Comparison of ENCODE assay signal across 18 cellular contexts in the genomic region with DNA sequence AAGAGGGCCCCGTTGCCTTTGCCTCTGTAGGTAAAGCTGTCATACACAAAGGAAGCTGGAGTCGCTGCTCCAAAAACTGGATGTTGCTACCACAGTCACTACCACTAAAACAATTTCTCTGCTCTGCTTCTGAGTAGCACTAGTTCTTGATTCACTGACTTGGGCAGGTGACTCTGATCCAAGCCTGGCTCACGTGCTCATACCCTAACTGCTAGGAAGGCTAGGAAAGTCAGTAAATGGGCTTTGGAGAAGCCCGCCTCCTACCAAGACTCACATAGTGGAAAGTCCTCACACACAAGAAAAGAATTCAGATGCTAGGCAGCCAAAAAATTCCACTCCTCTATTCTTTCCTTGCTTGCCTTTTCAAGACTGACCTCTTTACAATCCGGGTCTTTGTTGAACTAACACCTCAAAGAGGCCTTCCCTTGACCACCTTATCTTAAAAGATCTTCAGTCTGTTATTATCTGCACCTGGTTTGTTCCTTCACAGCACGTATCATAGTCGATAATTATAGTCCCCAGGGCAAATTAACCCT. TPM values are rescaled to one million over a fixed set of nuclear protein-coding genes. Genes with fewer than 3 reads are reported as not detected.
A peak's percentile ranks its signal among the peaks of the same experiment; 100 is the strongest.
DNase-seq lines count a peak whose midpoint lies in the region; ATAC-seq, FAIRE-seq and TF ChIP-seq lines count a peak whose summit lies in the region.
"Had no signal": no experiment of that assay in that cellular context is flagged by ENCODE, and none has a peak within 500 bp of the region (broad histone marks: within the 10 kb centered on the region; RNA-seq: fewer than 3 reads in every experiment).

No MANE protein-coding gene starts in this region.

- no peaks in the 10 kb centered on the region for H3K36me3 ChIP-seq in DND-41 (ENCODE audit: insufficient read depth, low read length)
- no peaks in the 10 kb centered on the region for H3K36me3 ChIP-seq in H1 (ENCODE audit: control insufficient read depth in 2 of 4, insufficient read depth in 4 of 4, low read length in 3 of 4)
- H3K36me3 ChIP-seq in neuronal stem cell (replicated peaks in 1 of 2; ENCODE audit: control insufficient read depth in 2 of 2, insufficient read depth in 2 of 2, low read length in 2 of 2), result no peaks in the 10 kb centered on the region
- H3K36me3 ChIP-seq: BLaER1, MG63, SJSA1 had no signal

- no peak overlapping the region for H4K91ac ChIP-seq in H1 (replicated peaks; ENCODE audit: insufficient read length, low read length)
- no peak overlapping the region for H4K91ac ChIP-seq in neuronal stem cell (ENCODE audit: low read depth, low read length, poor library complexity)

- H3K18ac ChIP-seq in H1 (ENCODE audit: extremely low read depth, low read length), result no peak overlapping the region
- peak overlapping the region; percentile 16 for H3K18ac ChIP-seq in neuronal stem cell (ENCODE audit: low read length)

- H3K9me3 ChIP-seq in DND-41 (ENCODE audit: insufficient read depth, low read length, severe bottlenecking) (no peaks in the 10 kb centered on the region), H1 (ENCODE audit: insufficient read depth in 2 of 2, low read depth in 1 of 2, low read length in 1 of 2) (no peaks in the 10 kb centered on the region), neuronal stem cell (replicated peaks in 1 of 2; ENCODE audit: control insufficient read depth in 2 of 2, insufficient read depth in 1 of 2, low read depth in 1 of 2, low read length in 2 of 2) (no peaks in the 10 kb centered on the region)
- H3K9me3 ChIP-seq: BLaER1, MG63, SJSA1 had no signal

- no peak for FAIRE-seq in H1 (lab: Jason Lieb, UNC)
- FAIRE-seq: RCC 7860 had no signal

- H4K5ac ChIP-seq in H1 (ENCODE audit: insufficient read length, low read depth, low read length), result no peak overlapping the region

- no peak overlapping the region for H3K4ac ChIP-seq in H1 (replicated peaks; ENCODE audit: insufficient read length, low read depth, low read length)
- no peak overlapping the region for H3K4ac ChIP-seq in neuronal stem cell (ENCODE audit: low read length)

- no peaks in the 10 kb centered on the region for H4K20me1 ChIP-seq in DND-41 (ENCODE audit: insufficient read depth, low read length)
- H4K20me1 ChIP-seq in H1 (replicated peaks in 1 of 2; ENCODE audit: control insufficient read depth in 1 of 2, insufficient read depth in 2 of 2, low read length in 2 of 2), result no peaks in the 10 kb centered on the region
- H4K20me1 ChIP-seq: BLaER1 had no signal

- DNase-seq in DND-41, result no peak
- DNase-seq in NCI-H146 treated with DMSO at 0.1 percent for 48 hours (lab: John Stamatoyannopoulos, UW; ENCODE audit: unreplicated experiment), result peak; percentile 56
- no peak for DNase-seq in H1 (ENCODE audit: low read depth in 1 of 2, low spot score in 2 of 2)
- DNase-seq in neuronal stem cell (ENCODE audit: low spot score), result peak; percentile 26
- no peak for DNase-seq in HUDEP-2 (lab: John Stamatoyannopoulos, UW; ENCODE audit: unreplicated experiment in 76 of 76)
- DNase-seq in D341Med (ENCODE audit: low spot score), result no peak
- DNase-seq in SIG-M5 (lab: John Stamatoyannopoulos, UW), result no peak
- DNase-seq: Calu3; CD4-positive, alpha-beta memory T cell; HCEC 1CT; Kasumi-1; MG63; NCI-H1930; NCI-H345; NCI-H524 had no signal

- CTCF ChIA-PET in H1 (lab: Charles Lee; ENCODE audit: partially characterized antibody), result interaction anchor here (0.9 kb wide), 1 partner anchor 56 kb away, joined by 4 read pairs; no protein-coding TSS in a partner anchor

- H2BK15ac ChIP-seq in H1 (ENCODE audit: low read length), result no peak overlapping the region
- H2BK15ac ChIP-seq in neuronal stem cell (ENCODE audit: low read length), result no peak overlapping the region

- H2BK5ac ChIP-seq in H1 (ENCODE audit: low read depth, low read length) (no peak overlapping the region), neuronal stem cell (ENCODE audit: low read length) (peak overlapping the region; percentile 8)

- H3K4me2 ChIP-seq in DND-41 (ENCODE audit: insufficient read depth, low read length), result no peak overlapping the region
- no peak overlapping the region for H3K4me2 ChIP-seq in H1 (ENCODE audit: insufficient read depth in 1 of 2, low read depth in 2 of 2, low read length in 2 of 2)
- H3K4me2 ChIP-seq in neuronal stem cell (ENCODE audit: insufficient read depth, low read length, poor library complexity, severe bottlenecking), result no peak overlapping the region
- H3K4me2 ChIP-seq: BLaER1 had no signal

- H2BK12ac ChIP-seq in H1 (ENCODE audit: low read depth, low read length) (no peak overlapping the region), neuronal stem cell (ENCODE audit: low read length) (no peak overlapping the region)

- TF ChIP-seq POLR2A in H1 (IDR thresholded peaks at IDR 0.05; ENCODE audit: control extremely low read depth in 1 of 2, low read depth in 2 of 2, low read length in 2 of 2), result no peak

- no peak overlapping the region for H3K9ac ChIP-seq in DND-41 (ENCODE audit: low read depth, low read length)
- H3K9ac ChIP-seq in H1 (replicated peaks in 1 of 4; ENCODE audit: extremely low read depth in 1 of 4, low read depth in 3 of 4, low read length in 3 of 4), result no peak overlapping the region
- H3K9ac ChIP-seq in neuronal stem cell (ENCODE audit: low read depth, low read length, poor library complexity), result no peak overlapping the region
- H3K9ac ChIP-seq: BLaER1 had no signal

- H3K27ac ChIP-seq in DND-41 (ENCODE audit: low read length) (no peak overlapping the region), H1 (ENCODE audit: low read depth, low read length) (no peak overlapping the region), neuronal stem cell (replicated peaks; ENCODE audit: low read length) (peak overlapping the region; percentile 67)
- H3K27ac ChIP-seq: BLaER1, SJSA1 had no signal

- peaks cover 5% of the 10 kb centered on the region for H3K27me3 ChIP-seq in DND-41 (ENCODE audit: insufficient read depth, low read length, poor library complexity)
- no peaks in the 10 kb centered on the region for H3K27me3 ChIP-seq in H1 (replicated peaks in 1 of 4; ENCODE audit: control insufficient read depth in 3 of 4, extremely low read depth in 1 of 4, insufficient read depth in 3 of 4, low read length in 3 of 4)
- peaks cover 0 to 31% (median 0%) of the 10 kb centered on the region in 3 experiments for H3K27me3 ChIP-seq in neuronal stem cell (ENCODE audit: control insufficient read depth in 3 of 3, insufficient read depth in 3 of 3, low read depth in 1 of 3, low read length in 3 of 3)
- H3K27me3 ChIP-seq: BLaER1, SJSA1 had no signal

- no peaks in the 10 kb centered on the region for H3K4me1 ChIP-seq in DND-41 (ENCODE audit: insufficient read depth, low read length)
- H3K4me1 ChIP-seq in H1 (replicated peaks in 1 of 4; ENCODE audit: control insufficient read depth in 3 of 4, insufficient read depth in 4 of 4, low read length in 3 of 4), result peaks cover 0 to 2% (median 0%) of the 10 kb centered on the region in 4 experiments; a peak in 1 of 7 replicates
- peaks cover 0 to 6% of the 10 kb centered on the region in 2 donors for H3K4me1 ChIP-seq in neuronal stem cell (ENCODE audit: control insufficient read depth in 2 of 2, insufficient read depth in 1 of 2, low read depth in 1 of 2, low read length in 2 of 2)
- H3K4me1 ChIP-seq: BLaER1, SJSA1 had no signal

- H3K23ac ChIP-seq in H1 (ENCODE audit: insufficient read length) (no peak overlapping the region), neuronal stem cell (ENCODE audit: low read depth, low read length, poor library complexity) (no peak overlapping the region)

- H2AK5ac ChIP-seq in H1 (ENCODE audit: low read depth, low read length) (no peak overlapping the region), neuronal stem cell (ENCODE audit: low read depth, low read length) (no peak overlapping the region)

- H3K56ac ChIP-seq in H1 (replicated peaks; ENCODE audit: insufficient read length, low read depth, low read length), result no peak overlapping the region

- TF ChIP-seq RAD21 in H1 (IDR thresholded peaks at IDR 0.05 in 1 of 2, conservative IDR thresholded peaks at IDR 0.05 in 1 of 2; ENCODE audit: low read depth in 2 of 2, low read length in 2 of 2), result no peak

- WGBS in H1 (ENCODE audit: extremely low coverage in 1 of 2, insufficient coverage in 1 of 2, insufficient read length in 1 of 2, insufficient replicate concordance in 2 of 2, low coverage in 1 of 2, low lambda C conversion rate in 2 of 2, missing lambda C conversion rate in 1 of 2), 2 experiments, result 91% methylated on average over 7 of the region's 7 CpGs; no CpG with 5 or more reads in 1 of the 2 experiments
- no CpG with 5 or more reads among the region's 7 CpGs for WGBS in neuronal stem cell (ENCODE audit: extremely low coverage in 2 of 2, insufficient read length in 2 of 2, insufficient replicate concordance in 1 of 2), 2 donors

- H3K14ac ChIP-seq in H1 (ENCODE audit: insufficient read length) (no peak overlapping the region), neuronal stem cell (ENCODE audit: low read length) (no peak overlapping the region)

- H2AFZ ChIP-seq in DND-41 (ENCODE audit: low read depth, low read length) (peak overlapping the region; percentile 10; the same call in 1 of the 2 replicates), H1 (ENCODE audit: low read length) (peak overlapping the region; percentile 83; the same call in 1 of the 2 replicates), neuronal stem cell (ENCODE audit: low read length) (peak overlapping the region; percentile 1)

- no peaks in the 10 kb centered on the region for H3K79me1 ChIP-seq in H1 (ENCODE audit: low read depth, low read length)
- no peaks in the 10 kb centered on the region for H3K79me1 ChIP-seq in neuronal stem cell (ENCODE audit: low read depth, low read length)

- POLR2A ChIA-PET in H1 (lab: Charles Lee; ENCODE audit: partially characterized antibody), result interaction anchor here (1.0 to 1.1 kb wide), 2 partner anchors 11 to 16 kb away, joined by 3 to 4 read pairs; a partner anchor contains a TSS

- TF ChIP-seq EP300 in H1 (IDR thresholded peaks at IDR 0.05; ENCODE audit: borderline replicate concordance in 1 of 2, low read depth in 2 of 2, low read length in 2 of 2), result no peak

- H3K79me2 ChIP-seq in DND-41 (ENCODE audit: insufficient read depth, low read length), result no peaks in the 10 kb centered on the region
- no peaks in the 10 kb centered on the region for H3K79me2 ChIP-seq in H1 (ENCODE audit: control insufficient read depth in 1 of 2, insufficient read depth in 2 of 2, low read length in 2 of 2)

- H3K4me3 ChIP-seq in DND-41 (ENCODE audit: low read depth in 1 of 2, low read length in 2 of 2) (no peak overlapping the region), H1 (ENCODE audit: extremely low read depth in 1 of 4, insufficient read depth in 2 of 4, low read depth in 3 of 4, low read length in 4 of 4) (no peak overlapping the region), neuronal stem cell (ENCODE audit: low read length in 2 of 2) (no peak overlapping the region)
- H3K4me3 ChIP-seq: BLaER1, MG63, SJSA1 had no signal

- no peak for TF ChIP-seq CTCF in DND-41 (IDR thresholded peaks at IDR 0.05; ENCODE audit: borderline replicate concordance, extremely low read depth, low read length, poor library complexity, severe bottlenecking)
- TF ChIP-seq CTCF in H1 (IDR thresholded peaks at IDR 0.05; ENCODE audit: control extremely low read depth in 1 of 3, insufficient read depth in 1 of 3, low read depth in 1 of 3, low read length in 3 of 3), result no peak

- H2BK20ac ChIP-seq in H1 (ENCODE audit: low read length), result no peak overlapping the region

- H2BK120ac ChIP-seq in H1 (replicated peaks; ENCODE audit: low read depth, low read length), result no peak overlapping the region
- H2BK120ac ChIP-seq in neuronal stem cell (ENCODE audit: low read depth, low read length), result no peak overlapping the region

- H4K8ac ChIP-seq in H1 (ENCODE audit: extremely low read depth, insufficient read depth, low read length) (no peak overlapping the region), neuronal stem cell (ENCODE audit: low read depth, low read length) (no peak overlapping the region)

- H3K23me2 ChIP-seq in H1 (ENCODE audit: low read depth, low read length), result no peaks in the 10 kb centered on the region

- ATAC-seq in DND-41 (ENCODE audit: insufficient read depth, low read depth), result no peak

RNA-seq across cellular contexts. Expression of a gene that starts 11.4 kb away (rescaled TPM):
- total RNA-seq in H1 (2021; fragmentation: NEBNext Ultra II Directional; extraction: Animal tissue kit (Norgen Biotek cat#: 25700)), result 65.6 and 68.1 TPM in 2 replicates
- 38.4 and 67.3 TPM in 2 replicates for polyA plus RNA-seq in H1 (2011; rRNA removed)
- polyA plus RNA-seq in H1 (2011; cell fraction: cytosol; rRNA removed), result 70.0 TPM
- 30.4 TPM for polyA plus RNA-seq in H1 (2011; cell fraction: nucleus; rRNA removed)
- 57.3 to 82.4 TPM (median 64.2 TPM) in 4 replicates for polyA plus RNA-seq in H1 (2012, experiment 1 of 2)
- 6.0 TPM for polyA plus RNA-seq in H1 (2012, experiment 2 of 2)
- 109 TPM for polyA plus RNA-seq in H1 (2013, experiment 1 of 2)
- polyA plus RNA-seq in H1 (2013, experiment 2 of 2), result 101 TPM
- 81.5 and 89.3 TPM in 2 replicates for polyA minus RNA-seq in H1 (2011; rRNA and poly(A)+ RNA removed)
- polyA minus RNA-seq in H1 (2011; cell fraction: cytosol; rRNA and poly(A)+ RNA removed), result 29.7 TPM
- polyA minus RNA-seq in H1 (2011; cell fraction: nucleus; rRNA and poly(A)+ RNA removed), result 55.0 TPM
- 178 TPM for polyA plus RNA-seq in neuronal stem cell (2013, experiment 1 of 2)
- 186 TPM for polyA plus RNA-seq in neuronal stem cell (2013, experiment 2 of 2)

Comparison
In these comparisons a context has a peak if more than half of its experiments do, and no peak if none do; other contexts are left out.
1. DNase-seq: peak in NCI-H146 treated with DMSO at 0.1 percent for 48 hours (single experiment) and neuronal stem cell (single experiment); none in DND-41 (single experiment), H1 (0 of 2), HUDEP-2 (0 of 76), D341Med (single experiment) and SIG-M5 (single experiment).
2. H2AFZ ChIP-seq: peak in every context shown above with its lines; median percentile 83 in H1; 10 in DND-41; 1 in neuronal stem cell.